In the genomic region with DNA sequence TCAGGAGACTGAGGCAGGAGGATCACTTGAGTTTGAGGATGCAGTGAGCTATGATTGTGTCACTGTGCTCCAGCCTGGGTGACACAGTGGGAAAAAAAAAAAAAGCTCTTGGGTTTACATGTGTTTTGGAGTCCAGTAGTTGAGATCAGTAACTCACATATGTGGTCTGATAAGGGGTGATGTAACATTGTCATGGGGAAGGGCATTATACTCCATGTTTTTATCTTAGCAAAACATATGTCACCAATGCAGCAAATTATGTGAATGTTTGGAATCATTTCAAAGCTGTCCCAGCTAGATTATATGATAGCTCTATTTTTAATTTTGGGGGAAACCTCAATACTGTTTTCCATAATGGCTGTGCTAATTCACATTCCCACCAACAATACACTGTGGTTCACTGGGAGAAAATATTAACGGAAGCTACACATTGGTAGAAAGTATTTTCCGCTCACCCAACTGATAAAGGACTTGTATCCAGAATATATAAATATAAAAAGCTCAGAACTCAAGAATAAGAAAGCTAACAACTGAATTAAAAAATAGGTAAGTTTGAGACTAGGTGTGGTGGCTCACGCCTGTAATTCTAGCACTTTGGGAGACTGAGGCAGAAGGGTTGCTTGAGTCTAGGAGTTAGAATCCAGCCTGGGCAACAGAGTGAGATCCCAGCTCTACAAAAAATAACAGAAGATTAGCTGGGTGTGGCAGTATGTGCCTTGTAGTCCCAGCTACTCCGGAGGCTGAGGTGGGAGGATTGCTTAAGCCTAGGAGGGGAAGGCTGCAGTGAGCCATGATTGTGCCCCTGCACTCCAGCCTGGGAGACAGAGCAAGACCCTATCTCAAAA, we compare ENCODE assay signal across 1 cellular context.
TF ChIP-seq lines count a peak whose summit lies in the region.

No MANE protein-coding gene starts in this region.

TF ChIP-seq in K562, 482 proteins besides CTCF, POLR2A, EP300 and RAD21 (continued from another document):
- TF ChIP-seq ILF3 (IDR thresholded peaks at IDR 0.05; ENCODE audit: borderline replicate concordance) (no peak), NCOA6 (IDR thresholded peaks at IDR 0.05) (no peak), ATF6 (CRISPR knock-in tag; IDR thresholded peaks at IDR 0.05) (no peak), SAFB2 (IDR thresholded peaks at IDR 0.05; ENCODE audit: borderline replicate concordance, low read depth, low read length, severe bottlenecking) (no peak), CTCFL (IDR thresholded peaks at IDR 0.05; ENCODE audit: borderline replicate concordance, insufficient read depth, low read depth, low read length, poor library complexity, severe bottlenecking) (no peak), ZNF57 (CRISPR knock-in tag; IDR thresholded peaks at IDR 0.05) (no peak), ZNF551 (CRISPR knock-in tag; IDR thresholded peaks at IDR 0.05) (no peak), ZNF589 (CRISPR knock-in tag; IDR thresholded peaks at IDR 0.05; ENCODE audit: low read depth) (peak; percentile 88), HLTF (IDR thresholded peaks at IDR 0.05) (no peak), TAF15 (IDR thresholded peaks at IDR 0.05; ENCODE audit: low read depth, low read length) (no peak), RNF2 (IDR thresholded peaks at IDR 0.05) (peak; percentile 64; the same call in 1 of the 2 replicates), FOXJ3 (CRISPR knock-in tag; IDR thresholded peaks at IDR 0.05) (no peak), RUNX1 (IDR thresholded peaks at IDR 0.05; ENCODE audit: low read depth) (no peak), PRMT5 (CRISPR knock-in tag; IDR thresholded peaks at IDR 0.05) (no peak), KDM5B (IDR thresholded peaks at IDR 0.05; ENCODE audit: insufficient replicate concordance, low read depth, low read length) (no peak), LARP7 (IDR thresholded peaks at IDR 0.05) (no peak), U2AF1 (optimal IDR thresholded peaks at IDR 0.05; ENCODE audit: low read depth, low read length) (no peak), TEAD2 (tag; IDR thresholded peaks at IDR 0.05) (no peak), HNRNPUL1 (IDR thresholded peaks at IDR 0.05; ENCODE audit: low read length) (no peak), SNAPC5 (CRISPR knock-in tag; IDR thresholded peaks at IDR 0.05) (no peak), E4F1 (CRISPR knock-in tag; IDR thresholded peaks at IDR 0.05; ENCODE audit: borderline replicate concordance) (no peak), MTA2 (IDR thresholded peaks at IDR 0.05; ENCODE audit: low read depth) (peak; percentile 96), NKRF (IDR thresholded peaks at IDR 0.05; ENCODE audit: borderline replicate concordance) (no peak), HDAC6 (IDR thresholded peaks at IDR 0.05; ENCODE audit: low read depth, low read length) (no peak), SRF (CRISPR knock-in tag; IDR thresholded peaks at IDR 0.05) (no peak), DDX20 (tag; IDR thresholded peaks at IDR 0.05; ENCODE audit: low read depth) (no peak), CBFA2T2 (conservative IDR thresholded peaks at IDR 0.05) (peak; percentile 94)
- TF ChIP-seq, protein P1, sequence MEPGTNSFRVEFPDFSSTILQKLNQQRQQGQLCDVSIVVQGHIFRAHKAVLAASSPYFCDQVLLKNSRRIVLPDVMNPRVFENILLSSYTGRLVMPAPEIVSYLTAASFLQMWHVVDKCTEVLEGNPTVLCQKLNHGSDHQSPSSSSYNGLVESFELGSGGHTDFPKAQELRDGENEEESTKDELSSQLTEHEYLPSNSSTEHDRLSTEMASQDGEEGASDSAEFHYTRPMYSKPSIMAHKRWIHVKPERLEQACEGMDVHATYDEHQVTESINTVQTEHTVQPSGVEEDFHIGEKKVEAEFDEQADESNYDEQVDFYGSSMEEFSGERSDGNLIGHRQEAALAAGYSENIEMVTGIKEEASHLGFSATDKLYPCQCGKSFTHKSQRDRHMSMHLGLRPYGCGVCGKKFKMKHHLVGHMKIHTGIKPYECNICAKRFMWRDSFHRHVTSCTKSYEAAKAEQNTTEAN (CRISPR knock-in tag; IDR thresholded peaks at IDR 0.05) = no peak
- TF ChIP-seq, protein P2, sequence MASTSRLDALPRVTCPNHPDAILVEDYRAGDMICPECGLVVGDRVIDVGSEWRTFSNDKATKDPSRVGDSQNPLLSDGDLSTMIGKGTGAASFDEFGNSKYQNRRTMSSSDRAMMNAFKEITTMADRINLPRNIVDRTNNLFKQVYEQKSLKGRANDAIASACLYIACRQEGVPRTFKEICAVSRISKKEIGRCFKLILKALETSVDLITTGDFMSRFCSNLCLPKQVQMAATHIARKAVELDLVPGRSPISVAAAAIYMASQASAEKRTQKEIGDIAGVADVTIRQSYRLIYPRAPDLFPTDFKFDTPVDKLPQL (IDR thresholded peaks at IDR 0.05; ENCODE audit: extremely low read depth, insufficient read length) = no peak
- TF ChIP-seq, protein P3, sequence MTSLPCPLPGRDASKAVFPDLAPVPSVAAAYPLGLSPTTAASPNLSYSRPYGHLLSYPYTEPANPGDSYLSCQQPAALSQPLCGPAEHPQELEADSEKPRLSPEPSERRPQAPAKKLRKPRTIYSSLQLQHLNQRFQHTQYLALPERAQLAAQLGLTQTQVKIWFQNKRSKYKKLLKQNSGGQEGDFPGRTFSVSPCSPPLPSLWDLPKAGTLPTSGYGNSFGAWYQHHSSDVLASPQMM (CRISPR knock-in tag; IDR thresholded peaks at IDR 0.05) = no peak
- TF ChIP-seq, protein P4, sequence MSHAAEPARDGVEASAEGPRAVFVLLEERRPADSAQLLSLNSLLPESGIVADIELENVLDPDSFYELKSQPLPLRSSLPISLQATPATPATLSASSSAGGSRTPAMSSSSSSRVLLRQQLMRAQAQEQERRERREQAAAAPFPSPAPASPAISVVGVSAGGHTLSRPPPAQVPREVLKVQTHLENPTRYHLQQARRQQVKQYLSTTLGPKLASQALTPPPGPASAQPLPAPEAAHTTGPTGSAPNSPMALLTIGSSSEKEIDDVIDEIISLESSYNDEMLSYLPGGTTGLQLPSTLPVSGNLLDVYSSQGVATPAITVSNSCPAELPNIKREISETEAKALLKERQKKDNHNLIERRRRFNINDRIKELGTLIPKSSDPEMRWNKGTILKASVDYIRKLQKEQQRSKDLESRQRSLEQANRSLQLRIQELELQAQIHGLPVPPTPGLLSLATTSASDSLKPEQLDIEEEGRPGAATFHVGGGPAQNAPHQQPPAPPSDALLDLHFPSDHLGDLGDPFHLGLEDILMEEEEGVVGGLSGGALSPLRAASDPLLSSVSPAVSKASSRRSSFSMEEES (CRISPR knock-in tag; IDR thresholded peaks at IDR 0.05) = no peak
- TF ChIP-seq, protein P5, sequence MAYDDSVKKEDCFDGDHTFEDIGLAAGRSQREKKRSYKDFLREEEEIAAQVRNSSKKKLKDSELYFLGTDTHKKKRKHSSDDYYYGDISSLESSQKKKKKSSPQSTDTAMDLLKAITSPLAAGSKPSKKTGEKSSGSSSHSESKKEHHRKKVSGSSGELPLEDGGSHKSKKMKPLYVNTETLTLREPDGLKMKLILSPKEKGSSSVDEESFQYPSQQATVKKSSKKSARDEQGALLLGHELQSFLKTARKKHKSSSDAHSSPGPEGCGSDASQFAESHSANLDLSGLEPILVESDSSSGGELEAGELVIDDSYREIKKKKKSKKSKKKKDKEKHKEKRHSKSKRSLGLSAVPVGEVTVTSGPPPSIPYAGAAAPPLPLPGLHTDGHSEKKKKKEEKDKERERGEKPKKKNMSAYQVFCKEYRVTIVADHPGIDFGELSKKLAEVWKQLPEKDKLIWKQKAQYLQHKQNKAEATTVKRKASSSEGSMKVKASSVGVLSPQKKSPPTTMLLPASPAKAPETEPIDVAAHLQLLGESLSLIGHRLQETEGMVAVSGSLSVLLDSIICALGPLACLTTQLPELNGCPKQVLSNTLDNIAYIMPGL (CRISPR knock-in tag; IDR thresholded peaks at IDR 0.05) = no peak
